In genomic region chr7:116231543-116232401, GRCh38 we compare ENCODE assay signal across 1 cellular context.
TF ChIP-seq lines count a peak whose summit lies in the region.

No MANE protein-coding gene starts in this region.

TF ChIP-seq in GM23338, 12 proteins besides CTCF, POLR2A, EP300 and RAD21 (continued from another document):
- TF ChIP-seq, protein P1, sequence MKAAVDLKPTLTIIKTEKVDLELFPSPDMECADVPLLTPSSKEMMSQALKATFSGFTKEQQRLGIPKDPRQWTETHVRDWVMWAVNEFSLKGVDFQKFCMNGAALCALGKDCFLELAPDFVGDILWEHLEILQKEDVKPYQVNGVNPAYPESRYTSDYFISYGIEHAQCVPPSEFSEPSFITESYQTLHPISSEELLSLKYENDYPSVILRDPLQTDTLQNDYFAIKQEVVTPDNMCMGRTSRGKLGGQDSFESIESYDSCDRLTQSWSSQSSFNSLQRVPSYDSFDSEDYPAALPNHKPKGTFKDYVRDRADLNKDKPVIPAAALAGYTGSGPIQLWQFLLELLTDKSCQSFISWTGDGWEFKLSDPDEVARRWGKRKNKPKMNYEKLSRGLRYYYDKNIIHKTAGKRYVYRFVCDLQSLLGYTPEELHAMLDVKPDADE (IDR thresholded peaks at IDR 0.05), result no peak
- TF ChIP-seq ZNF114 (CRISPR knock-in tag; IDR thresholded peaks at IDR 0.05) (no peak), CREB1 (CRISPR knock-in tag; IDR thresholded peaks at IDR 0.05; ENCODE audit: low read depth) (no peak), POLR2AphosphoS5 (IDR thresholded peaks at IDR 0.05; ENCODE audit: low read depth) (no peak), REST (IDR thresholded peaks at IDR 0.05; ENCODE audit: unreplicated experiment) (no peak), NANOG (IDR thresholded peaks at IDR 0.05; ENCODE audit: borderline replicate concordance) (no peak), EZH2phosphoT487 (IDR thresholded peaks at IDR 0.05; ENCODE audit: unreplicated experiment) (no peak)
